10 cellular contexts compared by ENCODE assay signal in the genomic region with DNA sequence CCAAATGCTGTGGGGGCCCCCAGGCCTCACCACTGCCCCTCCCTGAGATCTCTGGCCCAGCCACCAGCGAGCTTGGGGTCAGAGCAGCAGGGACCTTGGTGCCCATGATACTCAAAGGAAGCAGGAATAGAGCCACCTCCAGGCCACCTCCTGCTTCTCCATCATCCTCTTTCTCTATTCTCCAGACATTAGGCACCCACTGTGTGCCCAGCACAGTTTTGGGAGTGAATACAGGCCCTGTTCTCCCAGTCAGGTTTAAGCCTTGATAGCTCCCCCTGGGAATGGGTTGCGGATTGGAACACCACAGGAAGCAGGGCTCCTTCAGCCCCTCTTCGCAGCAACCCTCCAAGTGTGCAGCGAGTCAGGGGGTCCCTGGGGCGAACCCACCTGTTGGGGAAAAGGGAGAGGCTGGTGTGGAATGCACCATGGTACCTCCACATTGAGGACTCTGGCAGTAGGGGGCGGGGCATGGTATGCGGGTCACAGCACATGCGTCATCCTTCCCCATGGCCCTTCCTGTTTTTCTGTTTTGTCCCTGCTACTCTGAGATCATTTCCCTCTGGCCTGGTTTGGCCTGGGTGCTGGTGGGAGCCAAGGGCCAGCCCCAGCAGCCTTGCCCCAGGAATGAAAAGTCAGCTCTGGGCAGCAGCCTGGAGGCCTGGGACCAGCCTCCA. TPM values are rescaled to one million over a fixed set of nuclear protein-coding genes. Genes with fewer than 3 reads are reported as not detected.
DNase-seq lines count a peak whose midpoint lies in the region; ATAC-seq and TF ChIP-seq lines count a peak whose summit lies in the region.
"Had no signal": no experiment of that assay in that cellular context is flagged by ENCODE, and none has a peak within 500 bp of the region (broad histone marks: within the 10 kb centered on the region; RNA-seq: fewer than 3 reads in every experiment).

No MANE protein-coding gene starts in this region.

- H3K27ac ChIP-seq in coronary artery = peak overlapping the region; percentile 72 to 85
- H3K27ac ChIP-seq in lung (ENCODE audit: low read depth in 1 of 2, low read length in 1 of 2) = peak overlapping the region; percentile 80 to 93
- peak overlapping the region; percentile 82 for H3K27ac ChIP-seq in upper lobe of right lung
- H3K27ac ChIP-seq: PC-9 had no signal

- H3K27me3 ChIP-seq in lung (ENCODE audit: control insufficient read depth, insufficient read depth) = no peaks in the 10 kb centered on the region
- no peaks in the 10 kb centered on the region for H3K27me3 ChIP-seq in upper lobe of right lung

- H3K9me3 ChIP-seq in lung (ENCODE audit: control insufficient read depth in 2 of 2, insufficient read depth in 1 of 2, low read length in 1 of 2) (peaks cover 0 to 4% of the 10 kb centered on the region in 2 donors), upper lobe of right lung (no peaks in the 10 kb centered on the region)

- H3K36me3 ChIP-seq in lung (ENCODE audit: control insufficient read depth in 2 of 2, insufficient read depth in 2 of 2, low read length in 2 of 2) (peaks cover 19 to 72% of the 10 kb centered on the region in 2 donors), upper lobe of right lung (peaks cover 78% of the 10 kb centered on the region)

- WGBS in lung, 2 donors = 64 to 71% methylated on average over 6 to 8 of the region's 8 CpGs

- intact Hi-C loops in upper lobe of right lung (cut with DNase I) = no loop called here

- peaks cover 0 to 46% of the 10 kb centered on the region in 2 donors for H3K4me1 ChIP-seq in lung (ENCODE audit: control insufficient read depth in 2 of 2, insufficient read depth in 2 of 2, low read length in 2 of 2)
- peaks cover 47% of the 10 kb centered on the region for H3K4me1 ChIP-seq in upper lobe of right lung

- peak; percentile 33 for ATAC-seq in lung (ENCODE audit: insufficient read depth, low FRiP score)
- peak; percentile 75 for ATAC-seq in upper lobe of right lung
- ATAC-seq in GM21717 (IDR thresholded peaks at IDR 0.05; ENCODE audit: unreplicated experiment) = no peak

- DNase-seq in SIG-M5 treated with dmso at 0.1 percent for 504 hours (lab: John Stamatoyannopoulos, UW; ENCODE audit: unreplicated experiment) (peak; percentile 44), SIG-M5 (lab: John Stamatoyannopoulos, UW) (no peak), coronary artery (ENCODE audit: low spot score) (no peak), lung (ENCODE audit: low spot score) (peak; percentile 73), upper lobe of right lung (peak; percentile 81), A172 (ENCODE audit: low spot score) (no peak), NCI-H1092 treated with DMSO at 0.1 percent for 48 hours (lab: John Stamatoyannopoulos, UW) (no peak)

- H3K4me3 ChIP-seq in coronary artery (no peak overlapping the region), lung (no peak overlapping the region), upper lobe of right lung (no peak overlapping the region)
- H3K4me3 ChIP-seq: PC-9 had no signal

- TF ChIP-seq CTCF in coronary artery (IDR thresholded peaks at IDR 0.05) (no peak), lung (IDR thresholded peaks at IDR 0.05; ENCODE audit: control extremely low read depth, extremely low read depth) (no peak), upper lobe of right lung (IDR thresholded peaks at IDR 0.05) (no peak)

RNA-seq across cellular contexts. Expression of gene SEMA3B, which starts 14.2 kb away (rescaled TPM):
- total RNA-seq in lung (10 to 100 TPM; 47.9 to 95.7 TPM), upper lobe of right lung (120 TPM)
- polyA plus RNA-seq in lung = 10 to 100 TPM; 39.6 to 75.6 TPM
- total RNA-seq in A172 (2014; rRNA removed; shearing (Covaris generic)) = 22.9 and 26.3 TPM in 2 replicates

RNA-seq across cellular contexts. Expression of gene GNAI2, which starts 18.7 kb away (rescaled TPM):
- total RNA-seq in lung (100 to 1,000 TPM; 224 to 332 TPM), upper lobe of right lung (321 TPM)
- polyA plus RNA-seq in lung = 100 to 1,000 TPM; 217 to 364 TPM
- 247 and 283 TPM in 2 replicates for total RNA-seq in A172 (2014; rRNA removed; shearing (Covaris generic))

RNA-seq across cellular contexts. Expression of gene LSMEM2, which starts 24.2 kb away (rescaled TPM):
- total RNA-seq in lung (under 1 TPM in 1 of 2 donors, not detected in 1; 0.12 TPM), upper lobe of right lung (not detected)
- under 1 TPM; 0.10 to 0.49 TPM for polyA plus RNA-seq in lung
- total RNA-seq in A172 (2014; rRNA removed; shearing (Covaris generic)) = not detected in 2 replicates
- total RNA-seq: mononuclear cell had no signal

RNA-seq across cellular contexts. Expression of gene IFRD2, which starts 37.5 kb away (rescaled TPM):
- total RNA-seq in lung = 10 to 100 TPM; 14.7 to 98.8 TPM
- polyA plus RNA-seq in lung = 100 to 1,000 TPM in 1 of 2 donors, 10 to 100 TPM in 1; 91.4 to 107 TPM
- 77.0 TPM for total RNA-seq in upper lobe of right lung
- 120 and 129 TPM in 2 replicates for total RNA-seq in A172 (2014; rRNA removed; shearing (Covaris generic))

RNA-seq across cellular contexts. Expression of gene HYAL3, which starts 44.5 kb away (rescaled TPM):
- total RNA-seq in lung = 1 to 10 TPM; 1.4 to 4.0 TPM
- 1 to 10 TPM; 2.5 to 4.9 TPM for polyA plus RNA-seq in lung
- 2.8 TPM for total RNA-seq in upper lobe of right lung
- total RNA-seq in A172 (2014; rRNA removed; shearing (Covaris generic)) = 7.5 and 9.7 TPM in 2 replicates

Comparison
In these comparisons a context has a peak if more than half of its experiments do, and no peak if none do; other contexts are left out.
1. DNase-seq: peak in SIG-M5 treated with dmso at 0.1 percent for 504 hours (single experiment), lung (single experiment) and upper lobe of right lung (single experiment); none in SIG-M5 (single experiment), coronary artery (single experiment), A172 (single experiment) and NCI-H1092 treated with DMSO at 0.1 percent for 48 hours (single experiment).
2. Peak in every context shown above with its lines, with median percentiles within 50 percentile points of each other: H3K27ac ChIP-seq.